Comparison of ENCODE assay signal across 8 cellular contexts in genomic region chr11:57499413-57499982, GRCh38. TPM values are rescaled to one million over a fixed set of nuclear protein-coding genes. Genes with fewer than 3 reads are reported as not detected.
DNase-seq lines count a peak whose midpoint lies in the region; ATAC-seq and TF ChIP-seq lines count a peak whose summit lies in the region.

No MANE protein-coding gene starts in this region.

- peak; percentile 98 for ATAC-seq in GM19035 (IDR thresholded peaks at IDR 0.05; ENCODE audit: unreplicated experiment)
- ATAC-seq in HG03196 (IDR thresholded peaks at IDR 0.05; ENCODE audit: unreplicated experiment), result peak; percentile 85

- H3K4me1 Mint-ChIP-seq in MCF 10A (ENCODE audit: insufficient read depth, unreplicated experiment), result peaks cover 8% of the 10 kb centered on the region

- H3K27ac ChIP-seq in iPS DF 6.9 (ENCODE audit: low read length), result no peak overlapping the region

- no peaks in the 10 kb centered on the region for H3K27me3 Mint-ChIP-seq in MCF 10A (ENCODE audit: insufficient read depth, unreplicated experiment)

- peaks cover 12% of the 10 kb centered on the region for H3K4me1 ChIP-seq in iPS DF 6.9 (ENCODE audit: control insufficient read depth, insufficient read depth, low read length)

- 0 out of 2 replicates have a peak, but pooled peaks cover 4% of the 10 kb centered on the region for H3K36me3 ChIP-seq in iPS DF 6.9 (ENCODE audit: control insufficient read depth, insufficient read depth, low read length)

- TF ChIP-seq CTCF in AG10803 (conservative IDR thresholded peaks at IDR 0.05; ENCODE audit: low read length) (no peak), MCF 10A (IDR thresholded peaks at IDR 0.05; ENCODE audit: unreplicated experiment) (no peak)

- no peaks in the 10 kb centered on the region for H3K9me3 ChIP-seq in iPS DF 6.9 (ENCODE audit: control insufficient read depth, insufficient read depth, low read length)

- H3K27me3 ChIP-seq in iPS DF 6.9 (ENCODE audit: control insufficient read depth, insufficient read depth, low read length), result no peaks in the 10 kb centered on the region

- H3K27ac Mint-ChIP-seq in MCF 10A (ENCODE audit: low read depth, unreplicated experiment), result peak overlapping the region; percentile 35

- intact Hi-C loops in MCF 10A (cut with micrococcal nuclease), result no loop called here

- BruUV-seq in MCF 10A (replicated peaks; lab: Mats Ljungman, UMichigan), result no TSS peak

- no peaks in the 10 kb centered on the region for H3K9me3 Mint-ChIP-seq in MCF 10A (ENCODE audit: unreplicated experiment)

- no peaks in the 10 kb centered on the region for H3K36me3 Mint-ChIP-seq in MCF 10A (ENCODE audit: insufficient read depth, unreplicated experiment)

- DNase-seq in AG10803 (ENCODE audit: low read depth), result peak; percentile 87
- peak; percentile 42 for DNase-seq in NOMO-1 treated with dmso at 0.1 percent for 144 hours (lab: John Stamatoyannopoulos, UW; ENCODE audit: unreplicated experiment)
- DNase-seq in MCF 10A (ENCODE audit: unreplicated experiment), result peak; percentile 91
- peak; percentile 87 for DNase-seq in iPS DF 6.9 (ENCODE audit: low read depth, low spot score)
- DNase-seq in putamen (ENCODE audit: low spot score), result peak; percentile 92
- no peak for DNase-seq in NCI-H187 treated with DMSO at 0.1 percent for 48 hours (lab: John Stamatoyannopoulos, UW)

- H3K4me3 Mint-ChIP-seq in MCF 10A (ENCODE audit: unreplicated experiment), result peak overlapping the region; percentile 35

- H3K4me3 ChIP-seq in AG10803 (ENCODE audit: low read length) (peak overlapping the region; percentile 55), iPS DF 6.9 (ENCODE audit: low read length) (peak overlapping the region; percentile 1; the same call in 1 of the 2 replicates)

- no CpG with 5 or more reads among the region's 35 CpGs for WGBS in iPS DF 6.9 (ENCODE audit: insufficient coverage, insufficient read length)

- CTCF ChIA-PET in MCF 10A (lab: Yijun Ruan, JAX), result interaction anchor here (0.6 to 9.2 kb wide), 2 partner anchors 28 to 40 kb away, joined by 4 to 212 read pairs; partner anchors contain the start of gene TIMM10

- POLR2A ChIA-PET in MCF 10A (lab: Yijun Ruan, JAX), result interaction anchor here (0.5 kb wide), 1 partner anchor 147 kb away, joined by 3 read pairs; no protein-coding TSS in a partner anchor

RNA-seq across cellular contexts. Expression of gene SLC43A1, which starts 16.0 kb away (rescaled TPM):
- 1.7 and 3.2 TPM in 2 replicates for total RNA-seq in MCF 10A (2022)

RNA-seq across cellular contexts. Expression of gene TIMM10, which starts 31.1 kb away (rescaled TPM):
- total RNA-seq in MCF 10A (2022), result 52.2 and 80.3 TPM in 2 replicates

RNA-seq across cellular contexts. Expression of gene SMTNL1, which starts 37.9 kb away (rescaled TPM):
- total RNA-seq in MCF 10A (2022), result not detected in 2 replicates

RNA-seq across cellular contexts. Expression of gene RTN4RL2, which starts 39.2 kb away (rescaled TPM):
- total RNA-seq in MCF 10A (2022), result 2.0 and 3.2 TPM in 2 replicates
